In genomic region chr1:41919764-41920397, GRCh38 we compare ENCODE assay signal across 7 cellular contexts. TPM values are rescaled to one million over a fixed set of nuclear protein-coding genes. Genes with fewer than 3 reads are reported as not detected.
DNase-seq lines count a peak whose midpoint lies in the region; ATAC-seq, FAIRE-seq and TF ChIP-seq lines count a peak whose summit lies in the region.

No MANE protein-coding gene starts in this region.

- H3K4me1 ChIP-seq in SJCRH30 (peaks cover 3% of the 10 kb centered on the region), kidney (ENCODE audit: control insufficient read depth in 1 of 2, insufficient read depth in 1 of 2, low read depth in 1 of 2, low read length in 2 of 2) (peaks cover 22 to 23% of the 10 kb centered on the region in 2 donors)

- H3K36me3 Mint-ChIP-seq in activated naive CD4-positive, alpha-beta T cell treated with anti-CD3 and anti-CD28 coated beads, Interleukin-2, amount 50 U/mL, for 72 hours = peaks cover 0 to 12% of the 10 kb centered on the region in 2 donors

- H3K36me3 ChIP-seq in SJCRH30 = no peaks in the 10 kb centered on the region
- H3K36me3 ChIP-seq in kidney (ENCODE audit: control insufficient read depth in 1 of 2, insufficient read depth in 2 of 2, low read length in 2 of 2) = no peaks in the 10 kb centered on the region

- DNase-seq in SJCRH30 (peak; percentile 36 to 51), kidney (peak; percentile 88), 8988T (no peak)
- peak; percentile 76 to 92 for DNase-seq in activated naive CD4-positive, alpha-beta T cell treated with anti-CD3 and anti-CD28 coated beads, Interleukin-2, amount 50 U/mL, for 72 hours (ENCODE audit: low spot score in 2 of 2)
- DNase-seq in stimulated activated CD4-positive, alpha-beta T cell treated with anti-CD3 and anti-CD28 coated beads, Interleukin-4, amount 100 ng/mL, for 24 hours = peak; percentile 81

- H3K4me3 ChIP-seq in SJCRH30 (no peak overlapping the region), kidney (ENCODE audit: low read length in 2 of 2) (peak overlapping the region; percentile 57 to 63)

- H3K27ac ChIP-seq in SJCRH30 (no peak overlapping the region), kidney (ENCODE audit: low read depth in 2 of 2, low read length in 2 of 2) (no peak overlapping the region)

- no peak for TF ChIP-seq CTCF in kidney (IDR thresholded peaks at IDR 0.05; ENCODE audit: borderline replicate concordance, extremely low read depth, insufficient read depth)

- H3K27ac Mint-ChIP-seq in activated naive CD4-positive, alpha-beta T cell treated with anti-CD3 and anti-CD28 coated beads, Interleukin-2, amount 50 U/mL, for 72 hours = peak overlapping the region; percentile 85 to 95

- peak overlapping the region in 1 of 2 donors; percentile 37 for H3K9ac ChIP-seq in kidney (ENCODE audit: low read length in 2 of 2)

- intact Hi-C loops in kidney (cut with DNase I) = no loop called here

- H3K27me3 ChIP-seq in SJCRH30 = peaks cover 16% of the 10 kb centered on the region; the same call in 1 of the 2 replicates

- peaks cover 0 to 11% of the 10 kb centered on the region in 2 donors for H3K9me3 Mint-ChIP-seq in activated naive CD4-positive, alpha-beta T cell treated with anti-CD3 and anti-CD28 coated beads, Interleukin-2, amount 50 U/mL, for 72 hours

- ATAC-seq in GM18909 (IDR thresholded peaks at IDR 0.05; ENCODE audit: poor library complexity, unreplicated experiment) (peak; percentile 65), HG03442 (IDR thresholded peaks at IDR 0.05; ENCODE audit: unreplicated experiment) (peak; percentile 64)
- peak; percentile 93 to 96 for ATAC-seq in activated naive CD4-positive, alpha-beta T cell treated with anti-CD3 and anti-CD28 coated beads, Interleukin-2, amount 50 U/mL, for 72 hours

- no peak for FAIRE-seq in kidney (lab: Jason Lieb, UNC)

- H3K9me3 ChIP-seq in SJCRH30 (replicated peaks) (no peaks in the 10 kb centered on the region; the same call in 1 of the 2 replicates), kidney (ENCODE audit: control insufficient read depth in 1 of 2, low read length in 2 of 2) (no peaks in the 10 kb centered on the region)

RNA-seq across cellular contexts. Expression of gene HIVEP3, which starts 1.2 kb away (rescaled TPM):
- 2.5 and 2.8 TPM in 2 replicates for total RNA-seq in SJCRH30 (2014; rRNA removed; shearing (Covaris generic))
- 10 to 100 TPM; 13.3 to 25.0 TPM for total RNA-seq in activated naive CD4-positive, alpha-beta T cell treated with anti-CD3 and anti-CD28 coated beads, Interleukin-2, amount 50 U/mL, for 72 hours
- 11.0 TPM for total RNA-seq in kidney
- 3.5 TPM for polyA plus RNA-seq in kidney (ENCODE audit: insufficient read depth, low read depth, low replicate concordance)
